16 cellular contexts compared by ENCODE assay signal in genomic region chrX:109264878-109265277, GRCh38.
DNase-seq lines count a peak whose midpoint lies in the region; ATAC-seq and TF ChIP-seq lines count a peak whose summit lies in the region.
"Had no signal": no experiment of that assay in that cellular context is flagged by ENCODE, and none has a peak within 500 bp of the region (broad histone marks: within the 10 kb centered on the region; RNA-seq: fewer than 3 reads in every experiment).

No MANE protein-coding gene starts in this region.

- TF ChIP-seq CTCF in MM.1S (IDR thresholded peaks at IDR 0.05; ENCODE audit: low read length) = no peak

- H3K9me2 ChIP-seq in MM.1S (replicated peaks; ENCODE audit: insufficient read depth, low read length) = no peaks in the 10 kb centered on the region

- no peak overlapping the region for H3K9ac ChIP-seq in MM.1S (ENCODE audit: low read length)

- H3K79me2 ChIP-seq in MM.1S (ENCODE audit: low read length) = no peaks in the 10 kb centered on the region

- H3K27me3 ChIP-seq in MM.1S (replicated peaks; ENCODE audit: insufficient read depth, low read length) (no peaks in the 10 kb centered on the region), HAP-1 (ENCODE audit: low read depth) (no peaks in the 10 kb centered on the region)

- no peaks in the 10 kb centered on the region for H4K20me1 ChIP-seq in MM.1S (ENCODE audit: insufficient read depth, low read length)

- H3K4me2 ChIP-seq in MM.1S (ENCODE audit: low read depth, low read length) = peak overlapping the region; percentile 32; the same call in 1 of the 2 replicates

- no peak overlapping the region for H2AFZ ChIP-seq in MM.1S (ENCODE audit: low read length)

- DNase-seq in MM.1S = peak; percentile 66
- no peak for DNase-seq in HAP-1 (ENCODE audit: low spot score in 2 of 2)
- DNase-seq in SIG-M5 (lab: John Stamatoyannopoulos, UW) = no peak
- DNase-seq in pons (ENCODE audit: low spot score) = no peak
- no peak for DNase-seq in Right ventricle myocardium superior
- DNase-seq: activated CD4-positive, alpha-beta memory T cell treated with anti-CD3 and anti-CD28 coated beads for 36 hours; activated T-cell treated with anti-CD3 and anti-CD28 coated beads, Interleukin-2, amount 50 U/mL, for 72 hours; COR-L47; NCI-H187 treated with DMSO at 0.1 percent for 48 hours; NCI-H510A treated with DMSO at 0.1 percent for 48 hours; right cardiac atrium had no signal

- H3K36me3 ChIP-seq in MM.1S (replicated peaks; ENCODE audit: insufficient read depth, low read length) (no peaks in the 10 kb centered on the region), HAP-1 (replicated peaks) (no peaks in the 10 kb centered on the region)

- ATAC-seq in GM18873 (IDR thresholded peaks at IDR 0.05; ENCODE audit: low FRiP score, unreplicated experiment) = peak; percentile 79
- peak; percentile 80 for ATAC-seq in GM21528 (IDR thresholded peaks at IDR 0.05; ENCODE audit: low FRiP score, unreplicated experiment)
- ATAC-seq in HG02885 (IDR thresholded peaks at IDR 0.05; ENCODE audit: poor library complexity, unreplicated experiment) = peak; percentile 66
- no peak for ATAC-seq in Right ventricle myocardium superior (ENCODE audit: poor library complexity)
- ATAC-seq: activated T-cell treated with anti-CD3 and anti-CD28 coated beads, Interleukin-2, amount 50 U/mL, for 72 hours; HepG2; right cardiac atrium; SK-N-SH treated with all-trans-retinoic acid at 6 μM for 48 hours had no signal

- in situ Hi-C loops in HAP-1 (cut with MboI; ENCODE audit: low sequenced_read_pairs) = no loop called here

- H3K9me3 ChIP-seq in MM.1S (replicated peaks; ENCODE audit: insufficient read depth, low read length) (no peaks in the 10 kb centered on the region), HAP-1 (no peaks in the 10 kb centered on the region)

- no peaks in the 10 kb centered on the region for H3F3A ChIP-seq in MM.1S (ENCODE audit: insufficient read depth, low read length)

- H3K27ac ChIP-seq in MM.1S (ENCODE audit: low read length) = no peak overlapping the region

- intact Hi-C loops in Right ventricle myocardium superior (cut with DNase I) = no loop called here

- H3K4me1 ChIP-seq in MM.1S (ENCODE audit: low read length) (peaks cover 22% of the 10 kb centered on the region), HAP-1 (no peaks in the 10 kb centered on the region)

- no peak overlapping the region for H3K4me3 ChIP-seq in MM.1S (ENCODE audit: low read length)
- no peak overlapping the region for H3K4me3 ChIP-seq in HAP-1
